ENCODE assay signal across 8 cellular contexts in genomic region chr6:136793348-136793747, GRCh38. TPM values are rescaled to one million over a fixed set of nuclear protein-coding genes. Genes with fewer than 3 reads are reported as not detected.
DNase-seq lines count a peak whose midpoint lies in the region; ATAC-seq lines count a peak whose summit lies in the region.

No MANE protein-coding gene starts in this region.

- no peak overlapping the region for H4K5ac ChIP-seq in mesendoderm (ENCODE audit: low read length)

- no peaks in the 10 kb centered on the region for H3K27me3 Mint-ChIP-seq in activated naive CD8-positive, alpha-beta T cell treated with anti-CD3 and anti-CD28 coated beads, Interleukin-2, amount 50 U/mL, for 24 hours

- H3K56ac ChIP-seq in mesendoderm (ENCODE audit: low read length) = no peak overlapping the region

- no peaks in the 10 kb centered on the region for H3K36me3 ChIP-seq in mesendoderm (ENCODE audit: control insufficient read depth, insufficient read depth, low read length)

- DNase-seq in stimulated activated CD4-positive, alpha-beta T cell treated with anti-CD3 and anti-CD28 coated beads, Interleukin-4, amount 100 ng/mL, for 1 hour = peak; percentile 15
- DNase-seq in stimulated activated CD4-positive, alpha-beta T cell treated with anti-CD3 and anti-CD28 coated beads, Interleukin-12 subunit alpha, Interleukin-12 subunit beta, amount 100 ng/mL, for 4 hours = no peak
- no peak for DNase-seq in activated naive CD8-positive, alpha-beta T cell treated with anti-CD3 and anti-CD28 coated beads, Interleukin-2, amount 50 U/mL, for 24 hours
- no peak for DNase-seq in mesendoderm
- DNase-seq in NCI-H2227 treated with DMSO at 0.1 percent for 48 hours (lab: John Stamatoyannopoulos, UW) = no peak
- DNase-seq in glomerular visceral epithelial cell (ENCODE audit: extremely low spot score) = no peak
- DNase-seq in COR-L47 (lab: John Stamatoyannopoulos, UW) = no peak
- DNase-seq in NCI-H82 treated with DMSO at 0.1 percent for 48 hours (lab: John Stamatoyannopoulos, UW; ENCODE audit: unreplicated experiment) = no peak

- no peak overlapping the region for H3K4ac ChIP-seq in mesendoderm (ENCODE audit: low read depth, low read length)

- H3K9ac ChIP-seq in mesendoderm (ENCODE audit: low read length) = no peak overlapping the region

- no peak overlapping the region for H2BK15ac ChIP-seq in mesendoderm (replicated peaks; ENCODE audit: low read depth)

- no peak for ATAC-seq in activated naive CD8-positive, alpha-beta T cell treated with anti-CD3 and anti-CD28 coated beads, Interleukin-2, amount 50 U/mL, for 24 hours

- WGBS in mesendoderm (ENCODE audit: extremely low coverage, insufficient coverage, low lambda C conversion rate) = no CpG with 5 or more reads among the region's 8 CpGs

- H3K9me3 Mint-ChIP-seq in activated naive CD8-positive, alpha-beta T cell treated with anti-CD3 and anti-CD28 coated beads, Interleukin-2, amount 50 U/mL, for 24 hours = no peaks in the 10 kb centered on the region

- H3K27me3 ChIP-seq in mesendoderm (ENCODE audit: insufficient read depth, low read length, poor library complexity) = peaks cover 3% of the 10 kb centered on the region

- H2BK120ac ChIP-seq in mesendoderm (ENCODE audit: low read depth, low read length) = no peak overlapping the region

- no peak overlapping the region for H2BK5ac ChIP-seq in mesendoderm (ENCODE audit: low read length)

- H3K4me2 ChIP-seq in mesendoderm (ENCODE audit: low read length) = peak overlapping the region; percentile 100

- H4K8ac ChIP-seq in mesendoderm (ENCODE audit: low read depth, low read length) = no peak overlapping the region

- peaks cover 3% of the 10 kb centered on the region for H3K36me3 Mint-ChIP-seq in activated naive CD8-positive, alpha-beta T cell treated with anti-CD3 and anti-CD28 coated beads, Interleukin-2, amount 50 U/mL, for 24 hours (ENCODE audit: low read depth)

- H3K79me2 ChIP-seq in mesendoderm (ENCODE audit: control insufficient read depth, insufficient read depth, low read length) = no peaks in the 10 kb centered on the region

- peak overlapping the region; percentile 90 for H3K27ac Mint-ChIP-seq in activated naive CD8-positive, alpha-beta T cell treated with anti-CD3 and anti-CD28 coated beads, Interleukin-2, amount 50 U/mL, for 24 hours

- no peaks in the 10 kb centered on the region for H3K4me1 ChIP-seq in mesendoderm (ENCODE audit: control insufficient read depth, low read depth, low read length)

- peak overlapping the region; percentile 88 for H3K4me3 Mint-ChIP-seq in activated naive CD8-positive, alpha-beta T cell treated with anti-CD3 and anti-CD28 coated beads, Interleukin-2, amount 50 U/mL, for 24 hours

- no peak overlapping the region for H2AK5ac ChIP-seq in mesendoderm (ENCODE audit: low read length)

- H3K79me1 ChIP-seq in mesendoderm (ENCODE audit: low read length) = no peaks in the 10 kb centered on the region

- no peak overlapping the region for H3K4me3 ChIP-seq in mesendoderm (ENCODE audit: low read length)

- peaks cover 35% of the 10 kb centered on the region for H3K4me1 Mint-ChIP-seq in activated naive CD8-positive, alpha-beta T cell treated with anti-CD3 and anti-CD28 coated beads, Interleukin-2, amount 50 U/mL, for 24 hours

- no peak overlapping the region for H3K18ac ChIP-seq in mesendoderm (ENCODE audit: low read length)

- H3K27ac ChIP-seq in mesendoderm (ENCODE audit: low read depth, low read length) = no peak overlapping the region

- no peak overlapping the region for H3K23ac ChIP-seq in mesendoderm (ENCODE audit: low read length)

RNA-seq across cellular contexts. Expression of gene MAP3K5, which starts 1.1 kb away (rescaled TPM):
- 0.86 TPM for polyA plus RNA-seq in mesendoderm (2013, experiment 1 of 2)
- 0.84 TPM for polyA plus RNA-seq in mesendoderm (2013, experiment 2 of 2)

RNA-seq across cellular contexts. Expression of gene PEX7, which starts 29.0 kb away (rescaled TPM):
- polyA plus RNA-seq in mesendoderm (2013, experiment 1 of 2) = 5.6 TPM
- polyA plus RNA-seq in mesendoderm (2013, experiment 2 of 2) = 5.4 TPM
